ENCODE assay signal across 1 cellular context in genomic region chr12:113129664-113130456, GRCh38.
TF ChIP-seq lines count a peak whose summit lies in the region.

No MANE protein-coding gene starts in this region.

TF ChIP-seq in HEK293, 187 proteins besides CTCF, POLR2A, EP300 and RAD21 (continued from another document):
- no peak for TF ChIP-seq PATZ1 (tag by site-specific recombination; IDR thresholded peaks at IDR 0.05)
- no peak for TF ChIP-seq ZNF664 (tag by site-specific recombination; IDR thresholded peaks at IDR 0.05)
